ENCODE assay signal across 1 cellular context in genomic region chr1:8496473-8496872, GRCh38.
TF ChIP-seq lines count a peak whose summit lies in the region.

No MANE protein-coding gene starts in this region.

TF ChIP-seq in GM12878, 131 proteins besides CTCF, POLR2A, EP300 and RAD21 (continued from another document):
- TF ChIP-seq ZBTB40 (IDR thresholded peaks at IDR 0.05; ENCODE audit: borderline replicate concordance) (no peak), IRF5 (IDR thresholded peaks at IDR 0.05; ENCODE audit: borderline replicate concordance) (no peak), PRDM15 (CRISPR knock-in tag; IDR thresholded peaks at IDR 0.05) (no peak), NFIC (IDR thresholded peaks at IDR 0.05; ENCODE audit: low read depth, low read length) (no peak), ZZZ3 (IDR thresholded peaks at IDR 0.05; ENCODE audit: control insufficient read depth, insufficient read length, low read depth) (no peak), SUZ12 (IDR thresholded peaks at IDR 0.05; ENCODE audit: unreplicated experiment) (no peak), FOS (IDR thresholded peaks at IDR 0.05; ENCODE audit: borderline replicate concordance, extremely low read depth, insufficient read length) (no peak), BMI1 (IDR thresholded peaks at IDR 0.05; ENCODE audit: borderline replicate concordance) (no peak), TARDBP (IDR thresholded peaks at IDR 0.05; ENCODE audit: borderline replicate concordance) (no peak), YY1 (IDR thresholded peaks at IDR 0.05; ENCODE audit: low read depth, low read length) (no peak), JUND (IDR thresholded peaks at IDR 0.05; ENCODE audit: low read depth, low read length) (no peak), SREBF1 (IDR thresholded peaks at IDR 0.05; ENCODE audit: low read length) (no peak), EED (IDR thresholded peaks at IDR 0.05; ENCODE audit: low read depth) (no peak), STAT3 (IDR thresholded peaks at IDR 0.05; ENCODE audit: low read depth, low read length) (no peak), DPF2 (IDR thresholded peaks at IDR 0.05) (no peak), SMAD5 (IDR thresholded peaks at IDR 0.05; ENCODE audit: low read depth) (no peak), SMARCA5 (IDR thresholded peaks at IDR 0.05) (no peak)
